In the genomic region with DNA sequence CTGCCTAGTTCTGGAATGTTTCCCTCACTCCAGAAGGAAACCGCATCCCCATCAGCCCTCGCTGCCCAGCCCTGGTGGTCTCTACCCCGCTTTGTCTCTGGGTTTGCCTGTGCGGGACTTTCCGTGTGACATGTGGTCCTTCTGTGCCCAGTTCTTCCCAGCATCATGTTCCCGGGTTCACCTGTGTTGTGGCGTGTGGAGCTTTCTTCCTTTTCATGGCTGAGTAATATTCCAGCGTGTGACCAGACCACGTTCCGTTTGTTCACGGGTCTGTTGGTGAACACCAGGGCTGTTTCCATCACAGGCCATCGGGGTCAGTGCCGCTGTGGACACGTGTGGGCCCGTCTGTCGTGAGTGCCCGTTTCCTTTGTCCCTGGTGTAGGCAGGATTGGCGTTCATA, we compare ENCODE assay signal across 21 cellular contexts. TPM values are rescaled to one million over a fixed set of nuclear protein-coding genes. Genes with fewer than 3 reads are reported as not detected.
A peak's percentile ranks its signal among the peaks of the same experiment; 100 is the strongest.
DNase-seq lines count a peak whose midpoint lies in the region; ATAC-seq, FAIRE-seq and TF ChIP-seq lines count a peak whose summit lies in the region.
"Had no signal": no experiment of that assay in that cellular context is flagged by ENCODE, and none has a peak within 500 bp of the region (broad histone marks: within the 10 kb centered on the region; RNA-seq: fewer than 3 reads in every experiment).

No MANE protein-coding gene starts in this region.

- H3K4me3 ChIP-seq in HepG2 (replicated peaks in 1 of 3; ENCODE audit: insufficient read depth in 1 of 3, low read depth in 2 of 3, low read length in 3 of 3) (no peak overlapping the region; a peak in 1 of 6 replicates), right lobe of liver (peak overlapping the region in 1 of 3 donors; percentile 34), kidney (ENCODE audit: low read length in 2 of 2) (peak overlapping the region; percentile 55 to 75), sigmoid colon (no peak overlapping the region)
- H3K4me3 ChIP-seq: BLaER1 had no signal

- no peak overlapping the region; the same call in 1 of the 2 replicates for H3K4me2 ChIP-seq in HepG2 (ENCODE audit: low read depth, low read length)

- H3K9ac ChIP-seq in HepG2 (ENCODE audit: insufficient read depth, low read depth, low read length) (no peak overlapping the region), kidney (ENCODE audit: low read length in 2 of 2) (no peak overlapping the region)
- H3K9ac ChIP-seq: BLaER1 had no signal

- no peak for TF ChIP-seq RAD21 in HepG2 (CRISPR knock-in tag; IDR thresholded peaks at IDR 0.05)

- ATAC-seq in HepG2 = no peak
- ATAC-seq in right lobe of liver = no peak
- ATAC-seq: HCT116 had no signal

- H3K9me3 ChIP-seq in HepG2 (ENCODE audit: low read length) (no peaks in the 10 kb centered on the region), right lobe of liver (no peaks in the 10 kb centered on the region), kidney (ENCODE audit: control insufficient read depth in 1 of 2, low read length in 2 of 2) (no peaks in the 10 kb centered on the region), sigmoid colon (no peaks in the 10 kb centered on the region)
- H3K9me3 ChIP-seq: BLaER1 had no signal

- CTCF ChIA-PET in HepG2 (lab: Yijun Ruan, JAX; ENCODE audit: low intra/inter-chr PET ratio, low total read pairs) = interaction anchor here (1.8 to 2.3 kb wide), 2 partner anchors 9 to 78 kb away, joined by 6 to 10 read pairs; no protein-coding TSS in a partner anchor

- POLR2A ChIA-PET in HepG2 (lab: Yijun Ruan, JAX) = interaction anchor here (1.0 kb wide), 2 partner anchors 25 to 72 kb away, joined by 3 read pairs; no protein-coding TSS in a partner anchor

- H3K27ac ChIP-seq in HepG2 (ENCODE audit: extremely low read length, insufficient read depth, low read length) (no peak overlapping the region), right lobe of liver (peak overlapping the region in 1 of 3 donors; percentile 5), kidney (ENCODE audit: low read depth in 2 of 2, low read length in 2 of 2) (peak overlapping the region; percentile 23 to 30), sigmoid colon (peak overlapping the region; percentile 89 to 98 (median 96))
- H3K27ac ChIP-seq: 22Rv1, BLaER1 had no signal

- no peaks in the 10 kb centered on the region for H3K79me2 ChIP-seq in HepG2 (ENCODE audit: insufficient read depth, low read length)

- in situ Hi-C loops in HepG2 (cut with HindIII; ENCODE audit: extremely low pct_ligation_motif_present, low pct_unique_long_range_greater_than_20kb) = no loop called here

- TF ChIP-seq POLR2A in HepG2 (IDR thresholded peaks at IDR 0.05; ENCODE audit: insufficient read depth in 1 of 2, low read depth in 2 of 2, low read length in 2 of 2) (no peak), right lobe of liver (IDR thresholded peaks at IDR 0.05) (no peak), sigmoid colon (IDR thresholded peaks at IDR 0.05) (no peak)

- intact Hi-C loops in HepG2 (cut with micrococcal nuclease; ENCODE audit: unreplicated experiment) = no loop called here
- intact Hi-C loops in right lobe of liver (cut with DNase I) = no loop called here
- intact Hi-C loops in kidney (cut with DNase I) = no loop called here
- intact Hi-C loops in sigmoid colon (cut with DNase I) = no loop called here

- H2AFZ ChIP-seq in HepG2 (ENCODE audit: low read length) = no peak overlapping the region

- 86% methylated on average over 18 of the region's 18 CpGs for WGBS in HepG2 (ENCODE audit: low lambda C conversion rate)
- WGBS in right lobe of liver (ENCODE audit: insufficient coverage, low coverage, low lambda C conversion rate, missing lambda C conversion rate) = 73% methylated on average over 12 of the region's 18 CpGs
- 96% methylated on average over 18 of the region's 18 CpGs for WGBS in sigmoid colon, 2 donors

- no peaks in the 10 kb centered on the region for H3K36me3 ChIP-seq in HepG2 (replicated peaks in 1 of 2; ENCODE audit: control insufficient read depth in 1 of 2, insufficient read depth in 2 of 2, low read length in 2 of 2)
- no peaks in the 10 kb centered on the region for H3K36me3 ChIP-seq in right lobe of liver
- no peaks in the 10 kb centered on the region for H3K36me3 ChIP-seq in kidney (ENCODE audit: control insufficient read depth in 1 of 2, insufficient read depth in 2 of 2, low read length in 2 of 2)
- peaks cover 0 to 6% (median 2%) of the 10 kb centered on the region in 4 donors for H3K36me3 ChIP-seq in sigmoid colon

- no peak for TF ChIP-seq CTCF in HepG2 (CRISPR knock-in tag; IDR thresholded peaks at IDR 0.05)
- TF ChIP-seq CTCF in right lobe of liver (IDR thresholded peaks at IDR 0.05) = no peak
- TF ChIP-seq CTCF in kidney (IDR thresholded peaks at IDR 0.05; ENCODE audit: borderline replicate concordance, extremely low read depth, insufficient read depth) = no peak
- no peak for TF ChIP-seq CTCF in sigmoid colon (IDR thresholded peaks at IDR 0.05)

- no peak for DNase-seq in HepG2 (ENCODE audit: low spot score)
- DNase-seq in right lobe of liver = no peak
- DNase-seq in kidney = no peak
- no peak for DNase-seq in sigmoid colon
- DNase-seq in GM19240 (ENCODE audit: insufficient read length, low spot score) = no peak
- DNase-seq in stimulated activated CD4-positive, alpha-beta T cell treated with anti-CD3 and anti-CD28 coated beads, Interleukin-4, amount 100 ng/mL, for 1 hour = no peak
- DNase-seq in NCI-H2227 treated with DMSO at 0.1 percent for 48 hours (lab: John Stamatoyannopoulos, UW) = no peak
- DNase-seq: CD4-positive, alpha-beta memory T cell; DMS153; DMS79; GDM1; GOT3 had no signal

- BruUV-seq in HepG2 (replicated peaks; lab: Mats Ljungman, UMichigan) = no TSS peak

- no peak for TF ChIP-seq EP300 in HepG2 (IDR thresholded peaks at IDR 0.05; ENCODE audit: low read depth in 2 of 2, low read length in 2 of 2)
- no peak for TF ChIP-seq EP300 in HepG2 (CRISPR knock-in tag; IDR thresholded peaks at IDR 0.05; ENCODE audit: borderline replicate concordance)
- TF ChIP-seq EP300 in sigmoid colon (IDR thresholded peaks at IDR 0.05) = no peak

- peaks cover 15% of the 10 kb centered on the region; the same call in 1 of the 2 replicates for H4K20me1 ChIP-seq in HepG2 (ENCODE audit: insufficient read depth, low read length)

- H3K27me3 ChIP-seq in HepG2 (ENCODE audit: control insufficient read depth in 1 of 2, insufficient read depth in 2 of 2, low read length in 2 of 2) (peaks cover 0 to 23% of the 10 kb centered on the region in 2 experiments; a peak in 4 of 5 replicates), right lobe of liver (no peaks in the 10 kb centered on the region), sigmoid colon (no peaks in the 10 kb centered on the region)

- H3K4me1 ChIP-seq in HepG2 (ENCODE audit: insufficient read depth, low read length) (peaks cover 25% of the 10 kb centered on the region), right lobe of liver (peaks cover 0 to 41% (median 6%) of the 10 kb centered on the region in 4 donors), kidney (ENCODE audit: control insufficient read depth in 1 of 2, insufficient read depth in 1 of 2, low read depth in 1 of 2, low read length in 2 of 2) (peaks cover 21 to 30% of the 10 kb centered on the region in 2 donors), sigmoid colon (peaks cover 0 to 74% (median 61%) of the 10 kb centered on the region in 4 donors)

- no peak for FAIRE-seq in HepG2 (lab: Jason Lieb, UNC)
- FAIRE-seq in kidney (lab: Jason Lieb, UNC) = no peak
- FAIRE-seq: GM19239 had no signal

RNA-seq across cellular contexts. Expression of a gene that starts 32.1 kb away (rescaled TPM):
- total RNA-seq in HepG2 (2016; rRNA removed; fragmentation: Illumina TruSeq; extraction: Trizol) (0.40 and 0.56 TPM in 2 replicates), right lobe of liver (10 to 100 TPM in 1 of 6 experiments, 1 to 10 TPM in 3, under 1 TPM in 2; 0.56 to 14.0 (median 5.0) TPM), kidney (20.6 TPM), sigmoid colon (100 to 1,000 TPM in 2 of 4 donors, 10 to 100 TPM in 2; 37.0 to 181 (median 127) TPM)
- under 0.01 TPM in 1 of 2 replicates, not detected in the other for total RNA-seq in HepG2 (2016; cell fraction: cytosol; rRNA removed; fragmentation: Illumina TruSeq; extraction: Trizol; ENCODE audit: low read depth)
- 0.30 and 0.52 TPM in 2 replicates for total RNA-seq in HepG2 (2016; cell fraction: insoluble cytoplasmic fraction; rRNA removed; fragmentation: Illumina TruSeq; extraction: Trizol)
- 0.17 and 0.22 TPM in 2 replicates for total RNA-seq in HepG2 (2016; cell fraction: membrane; rRNA removed; fragmentation: Illumina TruSeq; extraction: Trizol)
- 0.59 and 1.2 TPM in 2 replicates for total RNA-seq in HepG2 (2016; cell fraction: nucleus; rRNA removed; fragmentation: Illumina TruSeq; extraction: Trizol)
- polyA plus RNA-seq in HepG2 (2011; rRNA removed) (1.8 and 3.0 TPM in 2 replicates), kidney (ENCODE audit: insufficient read depth, low read depth, low replicate concordance) (6.4 TPM), sigmoid colon (10 to 100 TPM in 1 of 3 donors, 1 to 10 TPM in 1, under 1 TPM in 1; 0.46 to 10.1 (median 1.8) TPM)
- 1.9 and 2.4 TPM in 2 replicates for polyA plus RNA-seq in HepG2 (2011; cell fraction: cytosol; rRNA removed)
- polyA plus RNA-seq in HepG2 (2011; cell fraction: nucleus; rRNA removed) = 13.0 and 15.5 TPM in 2 replicates
- polyA plus RNA-seq in HepG2 (2012) = 0.21 and 1.4 TPM in 2 replicates
- polyA plus RNA-seq in HepG2 (2016; cell fraction: cytosol; fragmentation: Illumina TruSeq; extraction: Trizol; ENCODE audit: low read depth) = 0.03 and 0.05 TPM in 2 replicates
- 0.22 TPM in 2 replicates for polyA plus RNA-seq in HepG2 (2016; cell fraction: insoluble cytoplasmic fraction; fragmentation: Illumina TruSeq; extraction: Trizol; ENCODE audit: low read depth)
- polyA plus RNA-seq in HepG2 (2016; cell fraction: membrane; fragmentation: Illumina TruSeq; extraction: Trizol; ENCODE audit: low read depth) = 0.10 and 0.14 TPM in 2 replicates
- 1.6 and 2.0 TPM in 2 replicates for polyA plus RNA-seq in HepG2 (2016; cell fraction: nucleus; fragmentation: Illumina TruSeq; extraction: Trizol; ENCODE audit: insufficient read depth, low read depth)
- polyA minus RNA-seq in HepG2 (2011; rRNA and poly(A)+ RNA removed; ENCODE audit: low replicate concordance) = 0.40 and 7.6 TPM in 2 replicates
- 3.0 and 3.5 TPM in 2 replicates for polyA minus RNA-seq in HepG2 (2011; cell fraction: cytosol; rRNA and poly(A)+ RNA removed)
- polyA minus RNA-seq in HepG2 (2011; cell fraction: nucleus; rRNA and poly(A)+ RNA removed) = 2.7 and 4.5 TPM in 2 replicates
- polyA plus RNA-seq: CD14-positive monocyte had no signal

RNA-seq across cellular contexts. Expression of a gene that starts 40.1 kb away (rescaled TPM):
- not detected in 2 replicates for total RNA-seq in HepG2 (2016; rRNA removed; fragmentation: Illumina TruSeq; extraction: Trizol)
- total RNA-seq in HepG2 (2016; cell fraction: cytosol; rRNA removed; fragmentation: Illumina TruSeq; extraction: Trizol; ENCODE audit: low read depth) = not detected in 2 replicates
- total RNA-seq in HepG2 (2016; cell fraction: insoluble cytoplasmic fraction; rRNA removed; fragmentation: Illumina TruSeq; extraction: Trizol) = not detected in 2 replicates
- total RNA-seq in HepG2 (2016; cell fraction: membrane; rRNA removed; fragmentation: Illumina TruSeq; extraction: Trizol) = not detected in 2 replicates
- not detected in 2 replicates for total RNA-seq in HepG2 (2016; cell fraction: nucleus; rRNA removed; fragmentation: Illumina TruSeq; extraction: Trizol)
- not detected in 2 replicates for polyA plus RNA-seq in HepG2 (2011; rRNA removed)
- 0.04 TPM in 1 of 2 replicates, not detected in the other for polyA plus RNA-seq in HepG2 (2011; cell fraction: cytosol; rRNA removed)
- 0.24 and 0.31 TPM in 2 replicates for polyA plus RNA-seq in HepG2 (2011; cell fraction: nucleus; rRNA removed)
- polyA plus RNA-seq in HepG2 (2012) = not detected in 2 replicates
- not detected in 2 replicates for polyA plus RNA-seq in HepG2 (2016; cell fraction: cytosol; fragmentation: Illumina TruSeq; extraction: Trizol; ENCODE audit: low read depth)
- polyA plus RNA-seq in HepG2 (2016; cell fraction: insoluble cytoplasmic fraction; fragmentation: Illumina TruSeq; extraction: Trizol; ENCODE audit: low read depth) = not detected in 2 replicates
- not detected in 2 replicates for polyA plus RNA-seq in HepG2 (2016; cell fraction: membrane; fragmentation: Illumina TruSeq; extraction: Trizol; ENCODE audit: low read depth)
- polyA plus RNA-seq in HepG2 (2016; cell fraction: nucleus; fragmentation: Illumina TruSeq; extraction: Trizol; ENCODE audit: insufficient read depth, low read depth) = not detected in 2 replicates
- polyA minus RNA-seq in HepG2 (2011; rRNA and poly(A)+ RNA removed; ENCODE audit: low replicate concordance) = not detected in 2 replicates
- not detected in 2 replicates for polyA minus RNA-seq in HepG2 (2011; cell fraction: cytosol; rRNA and poly(A)+ RNA removed)
- not detected in 2 replicates for polyA minus RNA-seq in HepG2 (2011; cell fraction: nucleus; rRNA and poly(A)+ RNA removed)
- total RNA-seq in right lobe of liver = under 1 TPM in 3 of 6 experiments, not detected in 3; 0.20 to 0.43 (median 0.43) TPM
- total RNA-seq in kidney = 3.4 TPM
- polyA plus RNA-seq in kidney (ENCODE audit: insufficient read depth, low read depth, low replicate concordance) = 0.86 TPM
- 1 to 10 TPM in 1 of 4 donors, not detected in 3; 1.4 TPM for total RNA-seq in sigmoid colon
- 10 to 100 TPM; 21.5 to 73.9 (median 59.9) TPM for polyA plus RNA-seq in sigmoid colon
- total RNA-seq: A673; CD4-positive, alpha-beta memory T cell; H7 had no signal
- polyA plus RNA-seq: AG04450; CD14-positive monocyte; CD4-positive, alpha-beta memory T cell had no signal

RNA-seq across cellular contexts. Expression of a gene that starts 45.0 kb away (rescaled TPM):
- not detected in 2 replicates for total RNA-seq in HepG2 (2016; rRNA removed; fragmentation: Illumina TruSeq; extraction: Trizol)
- not detected in 2 replicates for total RNA-seq in HepG2 (2016; cell fraction: cytosol; rRNA removed; fragmentation: Illumina TruSeq; extraction: Trizol; ENCODE audit: low read depth)
- not detected in 2 replicates for total RNA-seq in HepG2 (2016; cell fraction: insoluble cytoplasmic fraction; rRNA removed; fragmentation: Illumina TruSeq; extraction: Trizol)
- not detected in 2 replicates for total RNA-seq in HepG2 (2016; cell fraction: membrane; rRNA removed; fragmentation: Illumina TruSeq; extraction: Trizol)
- not detected in 2 replicates for total RNA-seq in HepG2 (2016; cell fraction: nucleus; rRNA removed; fragmentation: Illumina TruSeq; extraction: Trizol)
- 0.14 TPM in 1 of 2 replicates, not detected in the other for polyA plus RNA-seq in HepG2 (2011; rRNA removed)
- polyA plus RNA-seq in HepG2 (2011; cell fraction: cytosol; rRNA removed) = 0.14 and 0.15 TPM in 2 replicates
- 0.11 TPM in 1 of 2 replicates, not detected in the other for polyA plus RNA-seq in HepG2 (2011; cell fraction: nucleus; rRNA removed)
- not detected in 2 replicates for polyA plus RNA-seq in HepG2 (2012)
- not detected in 2 replicates for polyA plus RNA-seq in HepG2 (2016; cell fraction: cytosol; fragmentation: Illumina TruSeq; extraction: Trizol; ENCODE audit: low read depth)
- polyA plus RNA-seq in HepG2 (2016; cell fraction: insoluble cytoplasmic fraction; fragmentation: Illumina TruSeq; extraction: Trizol; ENCODE audit: low read depth) = not detected in 2 replicates
- not detected in 2 replicates for polyA plus RNA-seq in HepG2 (2016; cell fraction: membrane; fragmentation: Illumina TruSeq; extraction: Trizol; ENCODE audit: low read depth)
- not detected in 2 replicates for polyA plus RNA-seq in HepG2 (2016; cell fraction: nucleus; fragmentation: Illumina TruSeq; extraction: Trizol; ENCODE audit: insufficient read depth, low read depth)
- polyA minus RNA-seq in HepG2 (2011; rRNA and poly(A)+ RNA removed; ENCODE audit: low replicate concordance) = not detected in 2 replicates
- polyA minus RNA-seq in HepG2 (2011; cell fraction: cytosol; rRNA and poly(A)+ RNA removed) = not detected in 2 replicates
- not detected in 2 replicates for polyA minus RNA-seq in HepG2 (2011; cell fraction: nucleus; rRNA and poly(A)+ RNA removed)
- 1 to 10 TPM in 2 of 6 experiments, under 1 TPM in 2, not detected in 2; 0.24 to 1.6 (median 0.83) TPM for total RNA-seq in right lobe of liver
- total RNA-seq in kidney = 141 TPM
- not detected for polyA plus RNA-seq in kidney (ENCODE audit: insufficient read depth, low read depth, low replicate concordance)
- 100 to 1,000 TPM in 1 of 4 donors, 10 to 100 TPM in 3; 12.2 to 182 (median 17.6) TPM for total RNA-seq in sigmoid colon
- 10 to 100 TPM in 2 of 3 donors, 1 to 10 TPM in 1; 7.9 to 27.6 (median 11.0) TPM for polyA plus RNA-seq in sigmoid colon
- total RNA-seq: CD4-positive, alpha-beta memory T cell; Daoy; H7 had no signal
- polyA plus RNA-seq: AG04450; CD14-positive monocyte; CD4-positive, alpha-beta memory T cell had no signal

RNA-seq across cellular contexts. Expression of a gene that starts 55.5 kb away (rescaled TPM):
- total RNA-seq in HepG2 (2016; rRNA removed; fragmentation: Illumina TruSeq; extraction: Trizol) (not detected in 2 replicates), right lobe of liver (1 to 10 TPM in 1 of 6 experiments, under 1 TPM in 4, not detected in 1; 0.39 to 1.1 (median 0.81) TPM), kidney (156 TPM), sigmoid colon (100 to 1,000 TPM in 1 of 4 donors, 10 to 100 TPM in 3; 10.2 to 118 (median 17.3) TPM)
- total RNA-seq in HepG2 (2016; cell fraction: cytosol; rRNA removed; fragmentation: Illumina TruSeq; extraction: Trizol; ENCODE audit: low read depth) = not detected in 2 replicates
- total RNA-seq in HepG2 (2016; cell fraction: insoluble cytoplasmic fraction; rRNA removed; fragmentation: Illumina TruSeq; extraction: Trizol) = not detected in 2 replicates
- not detected in 2 replicates for total RNA-seq in HepG2 (2016; cell fraction: membrane; rRNA removed; fragmentation: Illumina TruSeq; extraction: Trizol)
- not detected in 2 replicates for total RNA-seq in HepG2 (2016; cell fraction: nucleus; rRNA removed; fragmentation: Illumina TruSeq; extraction: Trizol)
- polyA plus RNA-seq in HepG2 (2011; rRNA removed) (0.05 and 0.12 TPM in 2 replicates), kidney (ENCODE audit: insufficient read depth, low read depth, low replicate concordance) (1.6 TPM), sigmoid colon (10 to 100 TPM in 1 of 3 donors, 1 to 10 TPM in 2; 5.1 to 25.2 (median 8.9) TPM)
- polyA plus RNA-seq in HepG2 (2011; cell fraction: cytosol; rRNA removed) = 0.13 and 0.16 TPM in 2 replicates
- polyA plus RNA-seq in HepG2 (2011; cell fraction: nucleus; rRNA removed) = 0.35 TPM in 1 of 2 replicates, not detected in the other
- polyA plus RNA-seq in HepG2 (2012) = not detected in 2 replicates
- polyA plus RNA-seq in HepG2 (2016; cell fraction: cytosol; fragmentation: Illumina TruSeq; extraction: Trizol; ENCODE audit: low read depth) = not detected in 2 replicates
- polyA plus RNA-seq in HepG2 (2016; cell fraction: insoluble cytoplasmic fraction; fragmentation: Illumina TruSeq; extraction: Trizol; ENCODE audit: low read depth) = not detected in 2 replicates
- not detected in 2 replicates for polyA plus RNA-seq in HepG2 (2016; cell fraction: membrane; fragmentation: Illumina TruSeq; extraction: Trizol; ENCODE audit: low read depth)
- polyA plus RNA-seq in HepG2 (2016; cell fraction: nucleus; fragmentation: Illumina TruSeq; extraction: Trizol; ENCODE audit: insufficient read depth, low read depth) = not detected in 2 replicates
- not detected in 2 replicates for polyA minus RNA-seq in HepG2 (2011; rRNA and poly(A)+ RNA removed; ENCODE audit: low replicate concordance)
- not detected in 2 replicates for polyA minus RNA-seq in HepG2 (2011; cell fraction: cytosol; rRNA and poly(A)+ RNA removed)
- polyA minus RNA-seq in HepG2 (2011; cell fraction: nucleus; rRNA and poly(A)+ RNA removed) = not detected in 2 replicates
- total RNA-seq: CD4-positive, alpha-beta memory T cell; Daoy; H7 had no signal
- polyA plus RNA-seq: AG04450; CD14-positive monocyte; CD4-positive, alpha-beta memory T cell had no signal

Comparison
In these comparisons a context has a peak if more than half of its experiments do, and no peak if none do; other contexts are left out.
1. H3K4me3 ChIP-seq: peak in kidney (2 of 2); none in HepG2 (0 of 3) and sigmoid colon (0 of 4).
2. RNA of a gene that starts 45.0 kb away (total RNA-seq): 141 TPM in kidney (single experiment) and 12.2 to 182 TPM in sigmoid colon; 0.24 to 1.6 TPM in right lobe of liver and not detected in HepG2; every median in the first group is over 4 times any median in the second.